ENCODE assay signal across 1 cellular context in genomic region chr12:127125607-127126259, GRCh38.
TF ChIP-seq lines count a peak whose summit lies in the region.

No MANE protein-coding gene starts in this region.

TF ChIP-seq in HepG2, 621 proteins besides CTCF, POLR2A, EP300 and RAD21 (continued from another document):
- no peak for TF ChIP-seq RNF219 (CRISPR knock-in tag; IDR thresholded peaks at IDR 0.05)
- no peak for TF ChIP-seq PLRG1 (conservative IDR thresholded peaks at IDR 0.05)
- TF ChIP-seq ARNT (IDR thresholded peaks at IDR 0.05) = no peak
- no peak for TF ChIP-seq CBX1 (IDR thresholded peaks at IDR 0.05; ENCODE audit: low read depth)
